ENCODE assay signal across 15 cellular contexts in genomic region chr11:121866822-121867221, GRCh38.
"Had no signal": no experiment of that assay in that cellular context is flagged by ENCODE, and none has a peak within 500 bp of the region (broad histone marks: within the 10 kb centered on the region; RNA-seq: fewer than 3 reads in every experiment).

No MANE protein-coding gene starts in this region.

- H3K27ac ChIP-seq: RWPE1 had no signal

- H3K9me3 ChIP-seq: SK-N-SH had no signal

- H3K9me2 ChIP-seq: SK-N-SH had no signal

- H3K4me2 ChIP-seq: SK-N-SH had no signal

- H3K9ac ChIP-seq: SK-N-SH had no signal

- DNase-seq: KBM-7, NCI-H1092, NCI-H1436, NCI-H187, NCI-H2029, NCI-H2081 treated with DMSO at 0.1 percent for 48 hours, NCI-H2171, NCI-H510A, NCI-H524 treated with DMSO at 0.1 percent for 48 hours, NCI-H69, NCI-H774, PC-3, SHP77, SK-N-SH had no signal
